ENCODE assay signal across 1 cellular context in the genomic region with DNA sequence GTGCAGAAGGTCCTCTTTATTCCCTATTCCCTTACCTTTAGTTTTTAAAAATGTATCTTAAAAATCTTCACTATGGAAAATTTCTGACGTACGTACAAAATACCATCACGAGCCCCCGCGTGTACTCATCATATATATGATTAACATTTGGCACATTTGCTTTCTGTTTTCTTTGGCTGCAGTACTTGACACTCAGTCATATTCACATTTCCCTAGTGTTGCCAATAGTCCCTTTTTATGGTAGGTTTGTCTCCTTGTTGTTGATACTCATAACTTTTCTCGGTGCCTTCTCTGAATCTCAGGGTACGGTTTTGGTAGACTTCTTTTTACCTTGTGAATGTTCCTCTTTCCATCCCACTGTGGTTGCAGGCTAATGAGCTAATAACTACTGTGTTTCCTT.
TF ChIP-seq lines count a peak whose summit lies in the region.

No MANE protein-coding gene starts in this region.

TF ChIP-seq in HepG2, 621 proteins besides CTCF, POLR2A, EP300 and RAD21:
- TF ChIP-seq RBM22 (optimal IDR thresholded peaks at IDR 0.05; ENCODE audit: low read length): peak; percentile 17
- TF ChIP-seq, protein P1, sequence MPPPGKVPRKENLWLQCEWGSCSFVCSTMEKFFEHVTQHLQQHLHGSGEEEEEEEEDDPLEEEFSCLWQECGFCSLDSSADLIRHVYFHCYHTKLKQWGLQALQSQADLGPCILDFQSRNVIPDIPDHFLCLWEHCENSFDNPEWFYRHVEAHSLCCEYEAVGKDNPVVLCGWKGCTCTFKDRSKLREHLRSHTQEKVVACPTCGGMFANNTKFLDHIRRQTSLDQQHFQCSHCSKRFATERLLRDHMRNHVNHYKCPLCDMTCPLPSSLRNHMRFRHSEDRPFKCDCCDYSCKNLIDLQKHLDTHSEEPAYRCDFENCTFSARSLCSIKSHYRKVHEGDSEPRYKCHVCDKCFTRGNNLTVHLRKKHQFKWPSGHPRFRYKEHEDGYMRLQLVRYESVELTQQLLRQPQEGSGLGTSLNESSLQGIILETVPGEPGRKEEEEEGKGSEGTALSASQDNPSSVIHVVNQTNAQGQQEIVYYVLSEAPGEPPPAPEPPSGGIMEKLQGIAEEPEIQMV (CRISPR knock-in tag; IDR thresholded peaks at IDR 0.05; ENCODE audit: low read depth): no peak
TF ChIP-seq in HepG2: peak in this region for 1.
